Comparison of ENCODE assay signal across 13 cellular contexts in genomic region chr19:35153129-35153522, GRCh38. TPM values are rescaled to one million over a fixed set of nuclear protein-coding genes. Genes with fewer than 3 reads are reported as not detected.
DNase-seq lines count a peak whose midpoint lies in the region; ATAC-seq and TF ChIP-seq lines count a peak whose summit lies in the region.
"Not testable (repeated sequence)": the region's sequence is repeated elsewhere in the genome, so short reads cannot be mapped to it uniquely, and the experiment has no call there.
"Had no signal": no experiment of that assay in that cellular context is flagged by ENCODE, and none has a peak within 500 bp of the region (broad histone marks: within the 10 kb centered on the region; RNA-seq: fewer than 3 reads in every experiment).

No MANE protein-coding gene starts in this region.

- H3K4me1 ChIP-seq in CD4-positive, CD25-positive, alpha-beta regulatory T cell (ENCODE audit: control insufficient read depth, insufficient read depth, low read length, poor library complexity, severe bottlenecking): peaks cover 43% of the 10 kb centered on the region
- not testable (repeated sequence) for H3K4me1 ChIP-seq in H9 (ENCODE audit: insufficient read depth, low read length)
- peaks cover 24% of the 10 kb centered on the region for H3K4me1 ChIP-seq in OCI-LY7 (ENCODE audit: insufficient read depth, low read length, poor library complexity, severe bottlenecking)
- peaks cover 28% of the 10 kb centered on the region for H3K4me1 ChIP-seq in effector memory CD4-positive, alpha-beta T cell (ENCODE audit: control insufficient read depth, insufficient read depth, low read length, poor library complexity, severe bottlenecking)
- H3K4me1 ChIP-seq in mucosa of stomach (ENCODE audit: control insufficient read depth, insufficient read depth, low read length): peaks cover 26% of the 10 kb centered on the region

- not testable (repeated sequence) for H3K27ac ChIP-seq in CD4-positive, CD25-positive, alpha-beta regulatory T cell (ENCODE audit: insufficient read depth, low read length, poor library complexity, severe bottlenecking); H9 (ENCODE audit: insufficient read length, low read depth, low read length); OCI-LY7 (ENCODE audit: low read depth, low read length, poor library complexity, severe bottlenecking)
- H3K27ac ChIP-seq in effector memory CD4-positive, alpha-beta T cell (ENCODE audit: insufficient read depth, low read length, poor library complexity, severe bottlenecking): peak overlapping the region; percentile 93

- not testable (repeated sequence) for H3K9me2 ChIP-seq in OCI-LY7 (ENCODE audit: insufficient read depth, low read length)

- H3K79me1 ChIP-seq in H9 (ENCODE audit: insufficient read depth, low read depth, low read length, poor library complexity, severe bottlenecking): not testable (repeated sequence)

- H2BK120ac ChIP-seq in H9 (ENCODE audit: low read depth, low read length, poor library complexity, severe bottlenecking): not testable (repeated sequence)

- H3K27me3 Mint-ChIP-seq in CD4-positive, CD25-positive, alpha-beta regulatory T cell; H9 (ENCODE audit: low read depth); activated CD4-positive, alpha-beta memory T cell treated with anti-CD3 and anti-CD28 coated beads for 36 hours: not testable (repeated sequence)

- peak overlapping the region; percentile 98 to 100 (median 100) for H3K4me3 Mint-ChIP-seq in CD4-positive, CD25-positive, alpha-beta regulatory T cell
- H3K4me3 Mint-ChIP-seq in H9: peak overlapping the region; percentile 74 to 93
- peak overlapping the region; percentile 98 for H3K4me3 Mint-ChIP-seq in activated CD4-positive, alpha-beta memory T cell treated with anti-CD3 and anti-CD28 coated beads for 36 hours
- peak overlapping the region; percentile 100 for H3K4me3 Mint-ChIP-seq in stimulated activated effector memory CD8-positive, alpha-beta T cell treated with anti-CD3 and anti-CD28 coated beads, Interleukin-12 subunit alpha, Interleukin-12 subunit beta, amount 100 ng/mL, for 72 hours

- H3K56ac ChIP-seq in H9 (ENCODE audit: insufficient read length, low read depth, low read length): not testable (repeated sequence)

- H3K23me2 ChIP-seq in H9 (ENCODE audit: insufficient read length, low read depth, low read length, poor library complexity, severe bottlenecking): peaks cover 19% of the 10 kb centered on the region

- H3K23ac ChIP-seq in H9 (ENCODE audit: insufficient read length, low read depth, low read length): not testable (repeated sequence)

- not testable (repeated sequence) for H3K9me3 Mint-ChIP-seq in CD4-positive, CD25-positive, alpha-beta regulatory T cell; H9; activated CD4-positive, alpha-beta memory T cell treated with anti-CD3 and anti-CD28 coated beads for 36 hours; activated naive CD4-positive, alpha-beta T cell treated with anti-CD3 and anti-CD28 coated beads, Interleukin-2, amount 50 U/mL, for 72 hours; stimulated activated effector memory CD8-positive, alpha-beta T cell treated with anti-CD3 and anti-CD28 coated beads, Interleukin-12 subunit alpha, Interleukin-12 subunit beta, amount 100 ng/mL, for 72 hours

- peak overlapping the region; percentile 74 to 99 (median 98) for H3K27ac Mint-ChIP-seq in CD4-positive, CD25-positive, alpha-beta regulatory T cell
- peak overlapping the region in 1 of 3 experiments; percentile 92; a peak in 1 of 7 replicates for H3K27ac Mint-ChIP-seq in H9
- peak overlapping the region; percentile 55 for H3K27ac Mint-ChIP-seq in activated CD4-positive, alpha-beta memory T cell treated with anti-CD3 and anti-CD28 coated beads for 36 hours
- peak overlapping the region; percentile 78 to 99 for H3K27ac Mint-ChIP-seq in activated naive CD4-positive, alpha-beta T cell treated with anti-CD3 and anti-CD28 coated beads, Interleukin-2, amount 50 U/mL, for 72 hours
- not testable (repeated sequence) for H3K27ac Mint-ChIP-seq in stimulated activated effector memory CD8-positive, alpha-beta T cell treated with anti-CD3 and anti-CD28 coated beads, Interleukin-12 subunit alpha, Interleukin-12 subunit beta, amount 100 ng/mL, for 72 hours

- not testable (repeated sequence) for ATAC-seq in CD4-positive, CD25-positive, alpha-beta regulatory T cell (ENCODE audit: low read depth in 2 of 2); activated naive CD4-positive, alpha-beta T cell treated with anti-CD3 and anti-CD28 coated beads, Interleukin-2, amount 50 U/mL, for 72 hours; stimulated activated effector memory CD8-positive, alpha-beta T cell treated with anti-CD3 and anti-CD28 coated beads, Interleukin-12 subunit alpha, Interleukin-12 subunit beta, amount 100 ng/mL, for 72 hours

- H3K79me2 ChIP-seq in H9 (ENCODE audit: insufficient read depth, low read length): not testable (repeated sequence)
- peaks cover 17% of the 10 kb centered on the region; the same call in 1 of the 2 replicates for H3K79me2 ChIP-seq in OCI-LY7 (ENCODE audit: insufficient read depth, low read depth, low read length)

- H3K36me3 Mint-ChIP-seq in CD4-positive, CD25-positive, alpha-beta regulatory T cell: peaks cover 26% of the 10 kb centered on the region
- peaks cover 10 to 15% (median 11%) of the 10 kb centered on the region in 3 experiments; a peak in 6 of 7 replicates for H3K36me3 Mint-ChIP-seq in H9 (ENCODE audit: insufficient read depth in 1 of 3, low read depth in 3 of 3)
- peaks cover 34% of the 10 kb centered on the region for H3K36me3 Mint-ChIP-seq in activated CD4-positive, alpha-beta memory T cell treated with anti-CD3 and anti-CD28 coated beads for 36 hours
- peaks cover 33 to 36% of the 10 kb centered on the region in 2 donors for H3K36me3 Mint-ChIP-seq in activated naive CD4-positive, alpha-beta T cell treated with anti-CD3 and anti-CD28 coated beads, Interleukin-2, amount 50 U/mL, for 72 hours
- H3K36me3 Mint-ChIP-seq in stimulated activated effector memory CD8-positive, alpha-beta T cell treated with anti-CD3 and anti-CD28 coated beads, Interleukin-12 subunit alpha, Interleukin-12 subunit beta, amount 100 ng/mL, for 72 hours: peaks cover 36% of the 10 kb centered on the region

- not testable (repeated sequence) for BruUV-seq in OCI-LY7 (replicated peaks; lab: Mats Ljungman, UMichigan)

- not testable (repeated sequence) for TF ChIP-seq CTCF in H9 (conservative IDR thresholded peaks at IDR 0.05); OCI-LY7 (conservative IDR thresholded peaks at IDR 0.05; ENCODE audit: low read length)

- not testable (repeated sequence) for H3K27me3 ChIP-seq in CD4-positive, CD25-positive, alpha-beta regulatory T cell (ENCODE audit: control insufficient read depth, insufficient read depth, low read length); H9 (ENCODE audit: insufficient read depth, low read length); effector memory CD4-positive, alpha-beta T cell (replicated peaks; ENCODE audit: control insufficient read depth, insufficient read depth, low read length, poor library complexity, severe bottlenecking)
- peaks cover 16% of the 10 kb centered on the region for H3K27me3 ChIP-seq in mucosa of stomach (ENCODE audit: control insufficient read depth, insufficient read depth, low read length)

- peak overlapping the region; percentile 68 for H3K4me2 ChIP-seq in H9 (ENCODE audit: insufficient read depth, insufficient read length, low read length)
- peak overlapping the region; percentile 82 for H3K4me2 ChIP-seq in OCI-LY7 (ENCODE audit: low read length)

- not testable (repeated sequence) for H3K9ac ChIP-seq in H9 (ENCODE audit: extremely low read depth, insufficient read length, low read length)
- H3K9ac ChIP-seq in mucosa of stomach (ENCODE audit: low read length): peak overlapping the region; percentile 77

- H3T11ph ChIP-seq in H9 (ENCODE audit: low read length): not testable (repeated sequence)

- not testable (repeated sequence) for H3K14ac ChIP-seq in H9 (ENCODE audit: insufficient read depth, low read length)

- not testable (repeated sequence) for H3K18ac ChIP-seq in H9 (ENCODE audit: insufficient read length, low read depth, low read length)

- not testable (repeated sequence) for H3K4ac ChIP-seq in H9 (ENCODE audit: low read depth, low read length)

- not testable (repeated sequence) for H4K5ac ChIP-seq in H9 (ENCODE audit: insufficient read length, low read depth, low read length)

- H2BK12ac ChIP-seq in H9 (ENCODE audit: insufficient read length, low read depth, low read length): not testable (repeated sequence)

- POLR2A ChIA-PET in OCI-LY7 (lab: Charles Lee): not testable (repeated sequence)
- POLR2A ChIA-PET in activated CD4-positive, alpha-beta memory T cell treated with anti-CD3 and anti-CD28 coated beads for 36 hours (lab: Charles Lee): interaction anchor here (0.8 to 2.4 kb wide), 3 partner anchors 11 to 83 kb away, joined by 3 to 20 read pairs (median 5); no protein-coding TSS in a partner anchor

- not testable (repeated sequence) for H4K91ac ChIP-seq in H9 (ENCODE audit: insufficient read length, low read depth, low read length)

- intact Hi-C loops in OCI-LY7 (cut with micrococcal nuclease; ENCODE audit: unreplicated experiment); activated CD4-positive, alpha-beta memory T cell treated with anti-CD3 and anti-CD28 coated beads for 36 hours (cut with micrococcal nuclease): not testable (repeated sequence)

- not testable (repeated sequence) for H4K20me1 ChIP-seq in H9 (ENCODE audit: control insufficient read depth, insufficient read depth, insufficient read length); OCI-LY7 (ENCODE audit: insufficient read depth, low read length)

- WGBS in H9 (ENCODE audit: extremely low coverage, insufficient read length, low lambda C conversion rate): no CpG with 5 or more reads among the region's 10 CpGs

- not testable (repeated sequence) for H3K9me3 ChIP-seq in CD4-positive, CD25-positive, alpha-beta regulatory T cell (ENCODE audit: control insufficient read depth in 2 of 2, low read length in 2 of 2); H9 (ENCODE audit: control insufficient read depth, low read depth, low read length); OCI-LY7 (ENCODE audit: low read length); effector memory CD4-positive, alpha-beta T cell (ENCODE audit: control insufficient read depth, low read length); mucosa of stomach (ENCODE audit: control insufficient read depth, low read length)

- H3K4me1 Mint-ChIP-seq in CD4-positive, CD25-positive, alpha-beta regulatory T cell: peaks cover 4 to 54% (median 25%) of the 10 kb centered on the region in 4 donors
- peaks cover 49 to 55% of the 10 kb centered on the region in 2 experiments for H3K4me1 Mint-ChIP-seq in H9
- H3K4me1 Mint-ChIP-seq in activated CD4-positive, alpha-beta memory T cell treated with anti-CD3 and anti-CD28 coated beads for 36 hours (ENCODE audit: low read depth): peaks cover 34% of the 10 kb centered on the region
- H3K4me1 Mint-ChIP-seq in stimulated activated effector memory CD8-positive, alpha-beta T cell treated with anti-CD3 and anti-CD28 coated beads, Interleukin-12 subunit alpha, Interleukin-12 subunit beta, amount 100 ng/mL, for 72 hours: peaks cover 35% of the 10 kb centered on the region

- peak overlapping the region; percentile 51 for H3K4me3 ChIP-seq in CD4-positive, CD25-positive, alpha-beta regulatory T cell (ENCODE audit: low read depth, low read length)
- H3K4me3 ChIP-seq in OCI-LY7 (ENCODE audit: low read depth, low read length, poor library complexity, severe bottlenecking); mucosa of stomach (ENCODE audit: low read length): not testable (repeated sequence)
- peak overlapping the region; percentile 99 for H3K4me3 ChIP-seq in effector memory CD4-positive, alpha-beta T cell (ENCODE audit: insufficient read depth, low read depth, low read length, poor library complexity, severe bottlenecking)

- H4K8ac ChIP-seq in H9 (replicated peaks; ENCODE audit: insufficient read length, low read depth, low read length): not testable (repeated sequence)

- H2AFZ ChIP-seq in H9 (ENCODE audit: low read length); OCI-LY7 (ENCODE audit: low read length): not testable (repeated sequence)

- not testable (repeated sequence) for H2BK15ac ChIP-seq in H9 (ENCODE audit: low read depth, low read length)

- H3K36me3 ChIP-seq in CD4-positive, CD25-positive, alpha-beta regulatory T cell (ENCODE audit: control insufficient read depth, insufficient read depth, low read length): peaks cover 16% of the 10 kb centered on the region
- peaks cover 16% of the 10 kb centered on the region for H3K36me3 ChIP-seq in OCI-LY7 (ENCODE audit: insufficient read depth, low read length)
- H3K36me3 ChIP-seq in effector memory CD4-positive, alpha-beta T cell (ENCODE audit: control insufficient read depth, insufficient read depth, low read length): peaks cover 22% of the 10 kb centered on the region
- H3K36me3 ChIP-seq in mucosa of stomach (ENCODE audit: control insufficient read depth, insufficient read depth, low read length): not testable (repeated sequence)

- H2BK20ac ChIP-seq in H9 (ENCODE audit: low read depth, low read length, poor library complexity, severe bottlenecking): not testable (repeated sequence)

- H2BK5ac ChIP-seq in H9 (ENCODE audit: insufficient read length, low read length): not testable (repeated sequence)

- not testable (repeated sequence) for DNase-seq in CD4-positive, CD25-positive, alpha-beta regulatory T cell; H9; OCI-LY7 (ENCODE audit: low spot score); activated CD4-positive, alpha-beta memory T cell treated with anti-CD3 and anti-CD28 coated beads for 36 hours; activated naive CD4-positive, alpha-beta T cell treated with anti-CD3 and anti-CD28 coated beads, Interleukin-2, amount 50 U/mL, for 72 hours (ENCODE audit: low spot score in 2 of 2); effector memory CD4-positive, alpha-beta T cell; stimulated activated effector memory CD8-positive, alpha-beta T cell treated with anti-CD3 and anti-CD28 coated beads, Interleukin-12 subunit alpha, Interleukin-12 subunit beta, amount 100 ng/mL, for 72 hours (ENCODE audit: low spot score in 2 of 2)

- not testable (repeated sequence) for H2AK5ac ChIP-seq in H9 (ENCODE audit: insufficient read length, low read length)

- CTCF ChIA-PET in OCI-LY7 (lab: Charles Lee; ENCODE audit: unreplicated experiment): interaction anchor here (1.5 kb wide), 1 partner anchor 12 kb away, joined by 14 read pairs; no protein-coding TSS in a partner anchor
- CTCF ChIA-PET in activated CD4-positive, alpha-beta memory T cell treated with anti-CD3 and anti-CD28 coated beads for 36 hours (lab: Charles Lee): interaction anchor here (0.7 to 4.6 kb wide), 9 partner anchors 9 to 109 kb away, joined by 3 to 81 read pairs (median 6); partner anchors contain the start of genes FXYD7 and LGI4

RNA-seq across cellular contexts. Expression of gene FXYD5, which starts 1.4 kb away (rescaled TPM):
- total RNA-seq in CD4-positive, CD25-positive, alpha-beta regulatory T cell: 503 TPM
- 100 to 1,000 TPM; 465 to 575 (median 487) TPM for polyA plus RNA-seq in CD4-positive, CD25-positive, alpha-beta regulatory T cell
- total RNA-seq in H9 (2021): 83.7 and 100 TPM in 2 replicates
- 76.8 and 82.1 TPM in 2 replicates for total RNA-seq in OCI-LY7 (2014; rRNA removed; shearing (Covaris generic))
- total RNA-seq in OCI-LY7 (2022): 147 and 155 TPM in 2 replicates
- 100 to 1,000 TPM; 334 to 360 TPM for total RNA-seq in activated CD4-positive, alpha-beta memory T cell treated with anti-CD3 and anti-CD28 coated beads for 36 hours
- total RNA-seq in activated naive CD4-positive, alpha-beta T cell treated with anti-CD3 and anti-CD28 coated beads, Interleukin-2, amount 50 U/mL, for 72 hours: 100 to 1,000 TPM; 279 to 283 TPM

RNA-seq across cellular contexts. Expression of gene FXYD7, which starts 10.1 kb away (rescaled TPM):
- total RNA-seq in CD4-positive, CD25-positive, alpha-beta regulatory T cell: 9.3 TPM
- 1 to 10 TPM; 3.2 to 6.8 (median 4.7) TPM for polyA plus RNA-seq in CD4-positive, CD25-positive, alpha-beta regulatory T cell
- total RNA-seq in H9 (2021): 8.2 and 9.0 TPM in 2 replicates
- 0.50 and 1.2 TPM in 2 replicates for total RNA-seq in OCI-LY7 (2014; rRNA removed; shearing (Covaris generic))
- 6.1 and 6.3 TPM in 2 replicates for total RNA-seq in OCI-LY7 (2022)
- under 1 TPM; 0.77 to 0.93 TPM for total RNA-seq in activated CD4-positive, alpha-beta memory T cell treated with anti-CD3 and anti-CD28 coated beads for 36 hours
- total RNA-seq in activated naive CD4-positive, alpha-beta T cell treated with anti-CD3 and anti-CD28 coated beads, Interleukin-2, amount 50 U/mL, for 72 hours: 1 to 10 TPM in 1 of 2 donors, under 1 TPM in 1; 0.82 to 1.8 TPM
- total RNA-seq: ascending aorta, left cardiac atrium, myocyte, thoracic aorta had no signal

RNA-seq across cellular contexts. Expression of gene FXYD1, which starts 14.5 kb away (rescaled TPM):
- total RNA-seq in CD4-positive, CD25-positive, alpha-beta regulatory T cell: 1.6 TPM
- polyA plus RNA-seq in CD4-positive, CD25-positive, alpha-beta regulatory T cell: 1 to 10 TPM; 2.1 to 3.7 (median 2.7) TPM
- total RNA-seq in H9 (2021): 6.8 and 7.7 TPM in 2 replicates
- total RNA-seq in OCI-LY7 (2014; rRNA removed; shearing (Covaris generic)): 0.57 and 1.8 TPM in 2 replicates
- total RNA-seq in OCI-LY7 (2022): 5.5 and 11.5 TPM in 2 replicates
- 1 to 10 TPM; 2.3 to 2.8 TPM for total RNA-seq in activated CD4-positive, alpha-beta memory T cell treated with anti-CD3 and anti-CD28 coated beads for 36 hours
- 1 to 10 TPM; 1.4 to 2.1 TPM for total RNA-seq in activated naive CD4-positive, alpha-beta T cell treated with anti-CD3 and anti-CD28 coated beads, Interleukin-2, amount 50 U/mL, for 72 hours

RNA-seq across cellular contexts. Expression of gene LGI4, which starts 18.3 kb away (rescaled TPM):
- 0.64 TPM for total RNA-seq in CD4-positive, CD25-positive, alpha-beta regulatory T cell
- not detected for polyA plus RNA-seq in CD4-positive, CD25-positive, alpha-beta regulatory T cell
- 2.6 and 3.2 TPM in 2 replicates for total RNA-seq in H9 (2021)
- 0.28 and 1.1 TPM in 2 replicates for total RNA-seq in OCI-LY7 (2014; rRNA removed; shearing (Covaris generic))
- 2.7 and 5.9 TPM in 2 replicates for total RNA-seq in OCI-LY7 (2022)
- total RNA-seq in activated CD4-positive, alpha-beta memory T cell treated with anti-CD3 and anti-CD28 coated beads for 36 hours: under 1 TPM; 0.50 to 0.51 TPM
- 1 to 10 TPM; 1.5 to 2.7 TPM for total RNA-seq in activated naive CD4-positive, alpha-beta T cell treated with anti-CD3 and anti-CD28 coated beads, Interleukin-2, amount 50 U/mL, for 72 hours

RNA-seq across cellular contexts. Expression of gene FXYD3, which starts 37.5 kb away (rescaled TPM):
- total RNA-seq in CD4-positive, CD25-positive, alpha-beta regulatory T cell: not detected
- not detected for polyA plus RNA-seq in CD4-positive, CD25-positive, alpha-beta regulatory T cell
- total RNA-seq in H9 (2021) (1.5 TPM in 2 replicates), OCI-LY7 (2022) (0.88 TPM in 1 of 2 replicates, not detected in the other)
- 0.35 TPM in 1 of 2 replicates, not detected in the other for total RNA-seq in OCI-LY7 (2014; rRNA removed; shearing (Covaris generic))
- total RNA-seq in activated CD4-positive, alpha-beta memory T cell treated with anti-CD3 and anti-CD28 coated beads for 36 hours: not detected
- total RNA-seq in activated naive CD4-positive, alpha-beta T cell treated with anti-CD3 and anti-CD28 coated beads, Interleukin-2, amount 50 U/mL, for 72 hours: not detected
- total RNA-seq: ascending aorta, spleen had no signal
